ENCODE assay signal across 22 cellular contexts in genomic region chr2:238657132-238658053, GRCh38.
DNase-seq lines count a peak whose midpoint lies in the region; ATAC-seq and TF ChIP-seq lines count a peak whose summit lies in the region.
"Had no signal": no experiment of that assay in that cellular context is flagged by ENCODE, and none has a peak within 500 bp of the region (broad histone marks: within the 10 kb centered on the region; RNA-seq: fewer than 3 reads in every experiment).

No MANE protein-coding gene starts in this region.

- intact Hi-C loops in gastrocnemius medialis (cut with DNase I; ENCODE audit: low total_unique reads) = loop anchor here (2.0 kb wide), 1 partner anchor 63 kb away; no protein-coding TSS in a partner anchor

- H3K36me3 ChIP-seq in gastrocnemius medialis = no peaks in the 10 kb centered on the region
- H3K36me3 ChIP-seq: BE2C, upper lobe of right lung had no signal

- no peak overlapping the region for H2AK5ac ChIP-seq in H9 (ENCODE audit: insufficient read length, low read length)

- no peak overlapping the region for H3T11ph ChIP-seq in H9 (ENCODE audit: low read length)

- H3K23ac ChIP-seq in H9 (ENCODE audit: insufficient read length, low read depth, low read length) = no peak overlapping the region

- H3K79me2 ChIP-seq in H9 (ENCODE audit: insufficient read depth, low read length) = no peaks in the 10 kb centered on the region

- H3K9me3 ChIP-seq in H9 (ENCODE audit: control insufficient read depth, low read depth, low read length) (no peaks in the 10 kb centered on the region), gastrocnemius medialis (no peaks in the 10 kb centered on the region)
- H3K9me3 ChIP-seq: BE2C, upper lobe of right lung had no signal

- H4K91ac ChIP-seq in H9 (ENCODE audit: insufficient read length, low read depth, low read length) = no peak overlapping the region

- peak overlapping the region in 1 of 3 experiments; percentile 2; a peak in 1 of 7 replicates for H3K27ac Mint-ChIP-seq in H9
- H3K27ac Mint-ChIP-seq: nephron progenitor cell, T-cell had no signal

- H3K9ac ChIP-seq in H9 (ENCODE audit: extremely low read depth, insufficient read length, low read length) = no peak overlapping the region

- no peak overlapping the region for H2BK5ac ChIP-seq in H9 (ENCODE audit: insufficient read length, low read length)

- TF ChIP-seq CTCF in H9 (conservative IDR thresholded peaks at IDR 0.05) (no peak), gastrocnemius medialis (IDR thresholded peaks at IDR 0.05 in 4 of 5, conservative IDR thresholded peaks at IDR 0.05 in 1 of 5) (no peak)

- in situ Hi-C loops in gastrocnemius medialis (cut with MboI; ENCODE audit: low sequenced_read_pairs in 4 of 4) = no loop called here

- H2BK120ac ChIP-seq in H9 (ENCODE audit: low read depth, low read length, poor library complexity, severe bottlenecking) = no peak overlapping the region

- no peak overlapping the region for H3K4me3 ChIP-seq in gastrocnemius medialis
- H3K4me3 ChIP-seq: K562, upper lobe of right lung had no signal

- no peak overlapping the region for H4K8ac ChIP-seq in H9 (replicated peaks; ENCODE audit: insufficient read length, low read depth, low read length)

- peaks cover 72% of the 10 kb centered on the region for H3K27me3 Mint-ChIP-seq in H9 (ENCODE audit: low read depth)

- H2AFZ ChIP-seq in H9 (ENCODE audit: low read length) = no peak overlapping the region

- WGBS in H9 (ENCODE audit: extremely low coverage, insufficient read length, low lambda C conversion rate) = no CpG with 5 or more reads among the region's 12 CpGs

- no peaks in the 10 kb centered on the region for H4K20me1 ChIP-seq in H9 (ENCODE audit: control insufficient read depth, insufficient read depth, insufficient read length)

- TF ChIP-seq POLR2A in gastrocnemius medialis (IDR thresholded peaks at IDR 0.05) = no peak

- H3K56ac ChIP-seq in H9 (ENCODE audit: insufficient read length, low read depth, low read length) = no peak overlapping the region

- peaks cover 2 to 7% of the 10 kb centered on the region in 2 experiments; a peak in 3 of 5 replicates for H3K9me3 Mint-ChIP-seq in H9

- peak overlapping the region in 1 of 2 experiments; percentile 45; a peak in 2 of 5 replicates for H3K4me3 Mint-ChIP-seq in H9
- H3K4me3 Mint-ChIP-seq: brain, nephron progenitor cell, T-cell had no signal

- H4K5ac ChIP-seq in H9 (ENCODE audit: insufficient read length, low read depth, low read length) = no peak overlapping the region

- H3K36me3 Mint-ChIP-seq in H9 (ENCODE audit: insufficient read depth in 1 of 3, low read depth in 3 of 3) = peaks cover 0 to 4% (median 4%) of the 10 kb centered on the region in 3 experiments; a peak in 3 of 7 replicates
- H3K36me3 Mint-ChIP-seq: brain, T-cell had no signal

- H3K4me1 ChIP-seq in H9 (ENCODE audit: insufficient read depth, low read length) (peaks cover 5% of the 10 kb centered on the region; the same call in 1 of the 2 replicates), gastrocnemius medialis (peaks cover 9 to 17% of the 10 kb centered on the region in 2 donors)
- H3K4me1 ChIP-seq: BE2C, upper lobe of right lung had no signal

- no peak overlapping the region for H2BK12ac ChIP-seq in H9 (ENCODE audit: insufficient read length, low read depth, low read length)

- no peak overlapping the region for H3K4me2 ChIP-seq in H9 (ENCODE audit: insufficient read depth, insufficient read length, low read length)

- H3K27ac ChIP-seq in H9 (ENCODE audit: insufficient read length, low read depth, low read length) (no peak overlapping the region), gastrocnemius medialis (peak overlapping the region in 2 of 4 donors; percentile 45 to 60)
- H3K27ac ChIP-seq: upper lobe of right lung had no signal

- no peak overlapping the region for H2BK15ac ChIP-seq in H9 (ENCODE audit: low read depth, low read length)

- no peak overlapping the region for H3K4ac ChIP-seq in H9 (ENCODE audit: low read depth, low read length)

- H3K4me1 Mint-ChIP-seq in H9 = peaks cover 28 to 34% of the 10 kb centered on the region in 2 experiments
- H3K4me1 Mint-ChIP-seq: T-cell had no signal

- ATAC-seq in gastrocnemius medialis = peak; percentile 49 to 75
- ATAC-seq in HG03460 (IDR thresholded peaks at IDR 0.05; ENCODE audit: unreplicated experiment) = no peak
- ATAC-seq: K562, T-cell, upper lobe of right lung had no signal

- H3K79me1 ChIP-seq in H9 (ENCODE audit: insufficient read depth, low read depth, low read length, poor library complexity, severe bottlenecking) = no peaks in the 10 kb centered on the region

- no peaks in the 10 kb centered on the region; the same call in 1 of the 2 replicates for H3K27me3 ChIP-seq in H9 (ENCODE audit: insufficient read depth, low read length)
- H3K27me3 ChIP-seq in gastrocnemius medialis = no peaks in the 10 kb centered on the region
- H3K27me3 ChIP-seq: BE2C, upper lobe of right lung had no signal

- no peak overlapping the region for H3K18ac ChIP-seq in H9 (ENCODE audit: insufficient read length, low read depth, low read length)

- H3K23me2 ChIP-seq in H9 (ENCODE audit: insufficient read length, low read depth, low read length, poor library complexity, severe bottlenecking) = no peaks in the 10 kb centered on the region

- H3K14ac ChIP-seq in H9 (ENCODE audit: insufficient read depth, low read length) = no peak overlapping the region

- DNase-seq in ELF-1 (ENCODE audit: low read depth, low spot score) = peak; percentile 73
- peak; percentile 92 for DNase-seq in H9
- DNase-seq in iPS DF 19.7 (ENCODE audit: low read depth, low spot score) = peak; percentile 50
- no peak for DNase-seq in gastrocnemius medialis
- no peak for DNase-seq in activated naive CD4-positive, alpha-beta T cell (lab: John Stamatoyannopoulos, UW)
- no peak for DNase-seq in ecto neural progenitor cell (ENCODE audit: low spot score)
- DNase-seq: activated CD4-positive, alpha-beta T cell treated with anti-CD3 and anti-CD28 coated beads for 48 hours; activated effector memory CD4-positive, alpha-beta T cell treated with anti-CD3 and anti-CD28 coated beads, Interleukin-2, amount 50 U/mL, for 16 hours; BE2C; cortex of kidney; foreskin melanocyte; MM.1S; NCI-H1436; NCI-H524; nephron progenitor cell; small intestine; stimulated activated CD4-positive, alpha-beta T cell treated with anti-CD3 and anti-CD28 coated beads, Interleukin-4, amount 100 ng/mL, for 24 hours; T-cell; upper lobe of right lung had no signal

- H2BK20ac ChIP-seq in H9 (ENCODE audit: low read depth, low read length, poor library complexity, severe bottlenecking) = no peak overlapping the region

Comparison
In these comparisons a context has a peak if more than half of its experiments do, and no peak if none do; other contexts are left out.
1. DNase-seq: peak in ELF-1 (single experiment), H9 (single experiment) and iPS DF 19.7 (single experiment); none in gastrocnemius medialis (0 of 2), activated naive CD4-positive, alpha-beta T cell (0 of 4) and ecto neural progenitor cell (single experiment).